ENCODE assay signal across 24 cellular contexts in the genomic region with DNA sequence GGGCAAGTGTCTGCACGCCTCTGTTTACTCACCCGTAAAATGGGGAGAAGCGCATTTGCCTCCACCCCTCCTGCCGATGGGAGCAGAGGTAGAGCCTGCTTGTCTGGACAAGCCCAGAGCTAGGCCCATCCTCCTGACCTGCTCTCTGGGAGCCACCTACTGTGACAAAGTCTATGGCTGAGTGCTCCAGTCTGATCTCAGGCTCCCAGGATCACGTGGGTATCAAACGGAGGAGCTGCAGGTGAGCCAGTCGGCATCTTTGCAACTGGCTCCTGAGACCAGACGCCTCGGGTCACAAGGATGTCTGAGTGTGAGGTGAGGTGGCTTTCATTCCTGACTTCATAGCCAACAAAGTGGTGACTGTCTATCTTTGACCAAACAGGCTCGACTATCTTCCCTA. TPM values are rescaled to one million over a fixed set of nuclear protein-coding genes. Genes with fewer than 3 reads are reported as not detected.
A peak's percentile ranks its signal among the peaks of the same experiment; 100 is the strongest.
DNase-seq lines count a peak whose midpoint lies in the region; ATAC-seq and TF ChIP-seq lines count a peak whose summit lies in the region.
"Had no signal": no experiment of that assay in that cellular context is flagged by ENCODE, and none has a peak within 500 bp of the region (broad histone marks: within the 10 kb centered on the region; RNA-seq: fewer than 3 reads in every experiment).

No MANE protein-coding gene starts in this region.

- no peak overlapping the region for H4K91ac ChIP-seq in H9 (ENCODE audit: insufficient read length, low read depth, low read length)

- no peak overlapping the region for H3K27ac ChIP-seq in H9 (ENCODE audit: insufficient read length, low read depth, low read length)
- H3K27ac ChIP-seq in WERI-Rb-1 = no peak overlapping the region
- H3K27ac ChIP-seq: heart left ventricle, spleen had no signal

- H3K4me3 ChIP-seq in WERI-Rb-1 (ENCODE audit: low read depth, low read length) = no peak overlapping the region
- H3K4me3 ChIP-seq: heart left ventricle, spleen had no signal

- H3K23ac ChIP-seq in H9 (ENCODE audit: insufficient read length, low read depth, low read length) = no peak overlapping the region

- peaks cover 24 to 25% of the 10 kb centered on the region in 2 experiments for H3K4me1 Mint-ChIP-seq in H9

- H3K9me3 ChIP-seq in H9 (ENCODE audit: control insufficient read depth, low read depth, low read length) (no peaks in the 10 kb centered on the region), WERI-Rb-1 (ENCODE audit: severe bottlenecking) (no peaks in the 10 kb centered on the region)
- H3K9me3 ChIP-seq: heart left ventricle, spleen had no signal

- H3K14ac ChIP-seq in H9 (ENCODE audit: insufficient read depth, low read length) = no peak overlapping the region; the same call in 1 of the 2 replicates

- no peaks in the 10 kb centered on the region for H3K4me1 ChIP-seq in H9 (ENCODE audit: insufficient read depth, low read length)

- no peak overlapping the region for H3K4me2 ChIP-seq in H9 (ENCODE audit: insufficient read depth, insufficient read length, low read length)

- TF ChIP-seq POLR2A in GM18505 (IDR thresholded peaks at IDR 0.05; ENCODE audit: borderline replicate concordance, extremely low read depth, insufficient read depth, insufficient read length) = no peak

- no peak overlapping the region for H2BK15ac ChIP-seq in H9 (ENCODE audit: low read depth, low read length)

- TF ChIP-seq CTCF in H9 (conservative IDR thresholded peaks at IDR 0.05) = no peak
- no peak for TF ChIP-seq CTCF in WERI-Rb-1 (IDR thresholded peaks at IDR 0.05; ENCODE audit: low read depth, low read length)

- no peak overlapping the region; a peak in 1 of 5 replicates for H3K4me3 Mint-ChIP-seq in H9
- H3K4me3 Mint-ChIP-seq: activated CD4-positive, alpha-beta memory T cell treated with anti-CD3 and anti-CD28 coated beads, Interleukin-2, amount 10 ng/mL, durations not matched to agents 7 days and 5 days had no signal

- no peak overlapping the region for H2BK120ac ChIP-seq in H9 (ENCODE audit: low read depth, low read length, poor library complexity, severe bottlenecking)

- no peaks in the 10 kb centered on the region for H4K20me1 ChIP-seq in H9 (ENCODE audit: control insufficient read depth, insufficient read depth, insufficient read length)

- H3K56ac ChIP-seq in H9 (ENCODE audit: insufficient read length, low read depth, low read length) = no peak overlapping the region

- H4K8ac ChIP-seq in H9 (replicated peaks; ENCODE audit: insufficient read length, low read depth, low read length) = no peak overlapping the region

- peak overlapping the region; percentile 7 for H3K18ac ChIP-seq in H9 (ENCODE audit: insufficient read length, low read depth, low read length)

- H3K27ac Mint-ChIP-seq in H9 = no peak overlapping the region
- H3K27ac Mint-ChIP-seq: activated CD4-positive, alpha-beta memory T cell treated with anti-CD3 and anti-CD28 coated beads, Interleukin-2, amount 10 ng/mL, durations not matched to agents 7 days and 5 days; activated T-helper 17 cell treated with anti-CD3 and anti-CD28 coated beads, Interleukin-2, amount 50 U/mL, for 72 hours; type B pancreatic cell had no signal

- no peak overlapping the region for H4K5ac ChIP-seq in H9 (ENCODE audit: insufficient read length, low read depth, low read length)

- H2BK20ac ChIP-seq in H9 (ENCODE audit: low read depth, low read length, poor library complexity, severe bottlenecking) = no peak overlapping the region

- peaks cover 7% of the 10 kb centered on the region for H3K23me2 ChIP-seq in H9 (ENCODE audit: insufficient read length, low read depth, low read length, poor library complexity, severe bottlenecking)

- H3K79me1 ChIP-seq in H9 (ENCODE audit: insufficient read depth, low read depth, low read length, poor library complexity, severe bottlenecking) = no peaks in the 10 kb centered on the region

- H2BK5ac ChIP-seq in H9 (ENCODE audit: insufficient read length, low read length) = no peak overlapping the region

- ATAC-seq in GM21786 (IDR thresholded peaks at IDR 0.05; ENCODE audit: unreplicated experiment) = no peak
- no peak for ATAC-seq in GM18505 (IDR thresholded peaks at IDR 0.05; ENCODE audit: unreplicated experiment)
- ATAC-seq: activated T-helper 17 cell treated with anti-CD3 and anti-CD28 coated beads, Interleukin-2, amount 50 U/mL, for 72 hours; heart left ventricle; left cardiac atrium; right cardiac atrium had no signal

- WGBS in H9 (ENCODE audit: extremely low coverage, insufficient read length, low lambda C conversion rate) = no CpG with 5 or more reads among the region's 10 CpGs

- H3K79me2 ChIP-seq in H9 (ENCODE audit: insufficient read depth, low read length) = no peaks in the 10 kb centered on the region

- H3K4ac ChIP-seq in H9 (ENCODE audit: low read depth, low read length) = no peak overlapping the region

- H3K27me3 ChIP-seq in H9 (ENCODE audit: insufficient read depth, low read length) = peaks cover 26% of the 10 kb centered on the region
- H3K27me3 ChIP-seq in WERI-Rb-1 (ENCODE audit: insufficient read depth, low read depth, severe bottlenecking) = no peaks in the 10 kb centered on the region

- peaks cover 65% of the 10 kb centered on the region for H3K27me3 Mint-ChIP-seq in H9 (ENCODE audit: low read depth)

- DNase-seq in H9 (peak; percentile 56), LoVo (ENCODE audit: low spot score) (peak; percentile 70), WERI-Rb-1 (peak; percentile 19), kidney tubule cell (ENCODE audit: low spot score) (peak; percentile 77), KG1 (lab: John Stamatoyannopoulos, UW) (no peak)
- DNase-seq: activated CD4-positive, alpha-beta memory T cell treated with anti-CD3 and anti-CD28 coated beads, Interleukin-2, amount 10 ng/mL, durations not matched to agents 7 days and 5 days; activated CD4-positive, CD25-positive, alpha-beta regulatory T cell treated with anti-CD3 and anti-CD28 coated beads, Interleukin-2, amount 50 U/mL, for 72 hours; activated CD8-positive, alpha-beta memory T cell treated with anti-CD3 and anti-CD28 coated beads, Interleukin-2, amount 50 U/mL, for 48 hours; activated naive CD4-positive, alpha-beta T cell treated with anti-CD3 and anti-CD28 coated beads, Interleukin-2, amount 50 U/mL, for 16 hours; amniotic stem cell; C1 segment of cervical spinal cord; COR-L47; effector CD4-positive, alpha-beta T cell; heart left ventricle; left cardiac atrium; NCI-H2107; NCI-H524 treated with DMSO at 0.1 percent for 48 hours; right cardiac atrium; spleen; T-helper 1 cell had no signal

- H2AK5ac ChIP-seq in H9 (ENCODE audit: insufficient read length, low read length) = no peak overlapping the region

- no peak overlapping the region for H2AFZ ChIP-seq in H9 (ENCODE audit: low read length)

- H3K36me3 ChIP-seq in WERI-Rb-1 = no peaks in the 10 kb centered on the region
- H3K36me3 ChIP-seq: heart left ventricle, spleen had no signal

- no peak overlapping the region for H3T11ph ChIP-seq in H9 (ENCODE audit: low read length)

- H3K9me3 Mint-ChIP-seq in H9 = peaks cover 0 to 2% of the 10 kb centered on the region in 2 experiments; a peak in 2 of 5 replicates
- H3K9me3 Mint-ChIP-seq: activated CD4-positive, alpha-beta memory T cell treated with anti-CD3 and anti-CD28 coated beads, Interleukin-2, amount 10 ng/mL, durations not matched to agents 7 days and 5 days; activated T-helper 17 cell treated with anti-CD3 and anti-CD28 coated beads, Interleukin-2, amount 50 U/mL, for 72 hours; type B pancreatic cell had no signal

- H3K36me3 Mint-ChIP-seq in H9 (ENCODE audit: insufficient read depth in 1 of 3, low read depth in 3 of 3) = no peaks in the 10 kb centered on the region; a peak in 2 of 7 replicates
- H3K36me3 Mint-ChIP-seq: type B pancreatic cell had no signal

- H2BK12ac ChIP-seq in H9 (ENCODE audit: insufficient read length, low read depth, low read length) = no peak overlapping the region

- H3K9ac ChIP-seq in H9 (ENCODE audit: extremely low read depth, insufficient read length, low read length) = no peak overlapping the region

RNA-seq across cellular contexts. Expression of gene ALDH1A3, which starts 2.1 kb away (rescaled TPM):
- 9.2 and 10.0 TPM in 2 replicates for total RNA-seq in H9 (2021)
- total RNA-seq: activated CD4-positive, alpha-beta memory T cell treated with anti-CD3 and anti-CD28 coated beads, Interleukin-2, amount 10 ng/mL, durations not matched to agents 7 days and 5 days; activated T-helper 17 cell treated with anti-CD3 and anti-CD28 coated beads, Interleukin-2, amount 50 U/mL, for 72 hours had no signal

RNA-seq across cellular contexts. Expression of gene LRRK1, which starts 41.6 kb away (rescaled TPM):
- total RNA-seq in H9 (2021) = 3.2 and 4.0 TPM in 2 replicates
